Comparison of ENCODE assay signal across 29 cellular contexts in the genomic region with DNA sequence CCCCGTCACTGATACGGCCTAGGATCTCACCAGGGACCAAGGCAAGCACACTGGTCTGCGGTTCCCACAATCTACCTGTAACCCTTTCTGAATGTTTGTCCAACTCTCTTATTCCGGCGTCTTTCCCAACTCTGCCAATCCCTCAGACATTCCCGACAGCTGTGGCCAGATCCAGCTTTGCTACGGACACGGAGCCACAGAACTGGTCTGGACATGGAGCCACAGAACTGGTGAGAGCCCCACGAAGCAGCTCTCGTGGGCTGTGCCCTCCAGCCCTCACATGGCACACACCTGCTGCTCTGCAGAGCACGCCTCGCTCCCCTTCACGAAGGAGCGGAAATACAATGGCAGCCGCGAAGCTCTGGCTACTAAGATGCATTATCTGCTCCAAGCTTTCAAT.
"Had no signal": no experiment of that assay in that cellular context is flagged by ENCODE, and none has a peak within 500 bp of the region (broad histone marks: within the 10 kb centered on the region; RNA-seq: fewer than 3 reads in every experiment).

No MANE protein-coding gene starts in this region.

- DNase-seq: cerebellar nuclear complex; effector CD8-positive, alpha-beta T cell; foreskin keratinocyte; hippocampal formation; islet precursor cell; kidney glomerular epithelial cell; left colon; left ventricle myocardium superior; mesenchymal stem cell; mucosa of descending colon; naive B cell; stimulated activated CD4-positive, alpha-beta T cell treated with anti-CD3 and anti-CD28 coated beads, Interleukin-4, amount 100 ng/mL, for 4 hours; stimulated activated naive CD8-positive, alpha-beta T cell treated with anti-CD3 and anti-CD28 coated beads, Interleukin-15, Interleukin-2, amounts not matched to agents 100 U/mL and 50 U/mL, for 24 hours; uterus had no signal

- H3K4me1 Mint-ChIP-seq: mesothelial cell of epicardium; naive B cell; stimulated activated memory B cell treated with anti-CD40 and anti-IgM and Interleukin-4, amounts not matched to agents 10 μg/mL and 1 μg/mL and 100 μg/mL, for 72 hours had no signal

- H3K27ac ChIP-seq: dorsolateral prefrontal cortex, esophagus muscularis mucosa, foreskin keratinocyte, gastroesophageal sphincter, heart left ventricle, parathyroid adenoma, prostate gland, right atrium auricular region, thoracic aorta, tibial nerve, upper lobe of left lung, uterus had no signal

- H3K36me3 Mint-ChIP-seq: mesothelial cell of epicardium; naive B cell; natural killer cell treated with Interleukin-12 subunit alpha and Interleukin-12 subunit beta and Interleukin-15 and Interleukin-18, amount 100 ng/mL, for 72 hours; stimulated activated memory B cell treated with anti-CD40 and anti-IgM and Interleukin-4, amounts not matched to agents 10 μg/mL and 1 μg/mL and 100 μg/mL, for 72 hours had no signal

- H3K36me3 ChIP-seq: esophagus muscularis mucosa, gastroesophageal sphincter, heart left ventricle, prostate gland, right atrium auricular region, thoracic aorta, tibial nerve, upper lobe of left lung, uterus had no signal

- H3K9me3 ChIP-seq: heart left ventricle, mucosa of descending colon, prostate gland, right atrium auricular region, thoracic aorta, upper lobe of left lung, uterus had no signal

- H3K27me3 ChIP-seq: foreskin keratinocyte, right atrium auricular region, tibial nerve, upper lobe of left lung, uterus had no signal

- H3K4me3 Mint-ChIP-seq: mesothelial cell of epicardium; naive B cell; natural killer cell treated with Interleukin-12 subunit alpha and Interleukin-12 subunit beta and Interleukin-15 and Interleukin-18, amount 100 ng/mL, for 72 hours; neural crest cell; stimulated activated memory B cell treated with anti-CD40 and anti-IgM and Interleukin-4, amounts not matched to agents 10 μg/mL and 1 μg/mL and 100 μg/mL, for 72 hours had no signal

- H3K4me1 ChIP-seq: esophagus muscularis mucosa, foreskin keratinocyte, gastroesophageal sphincter, heart left ventricle, parathyroid adenoma, prostate gland, right atrium auricular region, tibial nerve, upper lobe of left lung, uterus had no signal

- ATAC-seq: foreskin keratinocyte; gastroesophageal sphincter; heart left ventricle; left colon; left ventricle myocardium superior; mucosa of descending colon; natural killer cell treated with Interleukin-12 subunit alpha and Interleukin-12 subunit beta and Interleukin-15 and Interleukin-18, amount 100 ng/mL, for 72 hours; sciatic nerve; stimulated activated memory B cell treated with anti-CD40 and anti-IgM and Interleukin-4, amounts not matched to agents 10 μg/mL and 1 μg/mL and 100 μg/mL, for 72 hours; stimulated activated naive CD8-positive, alpha-beta T cell treated with anti-CD3 and anti-CD28 coated beads, Interleukin-15, Interleukin-2, amounts not matched to agents 100 U/mL and 50 U/mL, for 24 hours had no signal

- H3K27ac Mint-ChIP-seq: mesothelial cell of epicardium; naive B cell; natural killer cell treated with Interleukin-12 subunit alpha and Interleukin-12 subunit beta and Interleukin-15 and Interleukin-18, amount 100 ng/mL, for 72 hours; stimulated activated memory B cell treated with anti-CD40 and anti-IgM and Interleukin-4, amounts not matched to agents 10 μg/mL and 1 μg/mL and 100 μg/mL, for 72 hours had no signal

- H3K4me3 ChIP-seq: dorsolateral prefrontal cortex, esophagus muscularis mucosa, gastroesophageal sphincter, heart left ventricle, mucosa of descending colon, prostate gland, right atrium auricular region, thoracic aorta, tibial nerve, upper lobe of left lung, uterus had no signal
